8 cellular contexts compared by ENCODE assay signal in genomic region chr11:113773092-113773415, GRCh38. TPM values are rescaled to one million over a fixed set of nuclear protein-coding genes. Genes with fewer than 3 reads are reported as not detected.
DNase-seq lines count a peak whose midpoint lies in the region; ATAC-seq and TF ChIP-seq lines count a peak whose summit lies in the region.
"Had no signal": no experiment of that assay in that cellular context is flagged by ENCODE, and none has a peak within 500 bp of the region (broad histone marks: within the 10 kb centered on the region; RNA-seq: fewer than 3 reads in every experiment).

No MANE protein-coding gene starts in this region.

- peak overlapping the region; percentile 90 for H3K4me2 ChIP-seq in IMR-90 (ENCODE audit: low read depth, low read length)

- peaks cover 0 to 6% (median 5%) of the 10 kb centered on the region in 3 donors for H3K36me3 Mint-ChIP-seq in immature natural killer cell

- H3K23ac ChIP-seq in IMR-90 (ENCODE audit: low read depth, low read length): peak overlapping the region; percentile 39; the same call in 1 of the 2 replicates

- peaks cover 2% of the 10 kb centered on the region; the same call in 1 of the 2 replicates for H3K4me1 ChIP-seq in IMR-90 (ENCODE audit: control insufficient read depth, insufficient read depth, low read length)
- H3K4me1 ChIP-seq in stomach smooth muscle (ENCODE audit: control insufficient read depth, insufficient read depth, low read length): peaks cover 9% of the 10 kb centered on the region

- POLR2A ChIA-PET in IMR-90 (lab: Charles Lee; ENCODE audit: unreplicated experiment): no interaction called here

- intact Hi-C loops in IMR-90 (cut with micrococcal nuclease): loop anchor here (1.0 kb wide), 1 partner anchor 489 kb away; no protein-coding TSS in a partner anchor

- CTCF ChIA-PET in IMR-90 (lab: Yijun Ruan, JAX): interaction anchor here (0.8 to 1.2 kb wide), 2 partner anchors 27 to 1521 kb away, joined by 3 to 4 read pairs; no protein-coding TSS in a partner anchor

- H3K9me3 ChIP-seq in IMR-90 (ENCODE audit: control insufficient read depth, insufficient read depth, low read length) (no peaks in the 10 kb centered on the region), stomach smooth muscle (ENCODE audit: control insufficient read depth in 2 of 2, low read length in 2 of 2) (no peaks in the 10 kb centered on the region)

- no peak overlapping the region for H2BK20ac ChIP-seq in IMR-90 (ENCODE audit: low read depth, low read length)

- peak overlapping the region; percentile 45 to 76; a peak in 2 of 4 replicates for H4K8ac ChIP-seq in IMR-90 (ENCODE audit: low read depth in 2 of 2, low read length in 2 of 2)

- peak overlapping the region; percentile 96 to 99 (median 98) for H3K4me3 Mint-ChIP-seq in immature natural killer cell

- peak overlapping the region; percentile 54 for H3K56ac ChIP-seq in IMR-90 (ENCODE audit: extremely low read depth, insufficient read depth, low read length)

- WGBS in IMR-90 (ENCODE audit: extremely low coverage in 2 of 2, insufficient read length in 1 of 2), 2 experiments: 0% methylated on average over 5 of the region's 10 CpGs; no CpG with 5 or more reads in 1 of the 2 experiments

- peak overlapping the region; percentile 87 to 97 (median 93) for H3K27ac Mint-ChIP-seq in immature natural killer cell

- BruUV-seq in IMR-90 (replicated peaks; lab: Mats Ljungman, UMichigan): no TSS peak

- H3K36me3 ChIP-seq in IMR-90 (ENCODE audit: control insufficient read depth, insufficient read depth, low read length) (no peaks in the 10 kb centered on the region; the same call in 1 of the 2 replicates), stomach smooth muscle (ENCODE audit: control insufficient read depth in 2 of 2, insufficient read depth in 2 of 2, low read length in 2 of 2) (peaks cover 7 to 9% of the 10 kb centered on the region in 2 donors)

- ATAC-seq in IMR-90 (ENCODE audit: low read depth) (peak; percentile 52), GM21576 (IDR thresholded peaks at IDR 0.05; ENCODE audit: unreplicated experiment) (no peak)

- no peak overlapping the region for H2BK5ac ChIP-seq in IMR-90 (ENCODE audit: low read depth, low read length, poor library complexity, severe bottlenecking)

- H3K27ac ChIP-seq in IMR-90 (ENCODE audit: insufficient read depth, low read length): peak overlapping the region; percentile 72
- peak overlapping the region; percentile 29 for H3K27ac ChIP-seq in angular gyrus (ENCODE audit: low read depth, low read length)
- peak overlapping the region; percentile 76 for H3K27ac ChIP-seq in stomach smooth muscle (ENCODE audit: low read length)

- H2AK9ac ChIP-seq in IMR-90 (replicated peaks; ENCODE audit: low read depth, low read length, poor library complexity): peak overlapping the region; percentile 94

- H3K9ac ChIP-seq in IMR-90 (ENCODE audit: low read depth, low read length) (peak overlapping the region; percentile 90), stomach smooth muscle (ENCODE audit: low read length in 2 of 2) (peak overlapping the region; percentile 81 to 98)

- no peak overlapping the region for H4K5ac ChIP-seq in IMR-90 (ENCODE audit: low read depth, low read length)

- no peak for TF ChIP-seq POLR2A in IMR-90 (IDR thresholded peaks at IDR 0.05; ENCODE audit: low read depth, low read length)

- no peaks in the 10 kb centered on the region for H4K20me1 ChIP-seq in IMR-90 (ENCODE audit: insufficient read depth, low read length)

- H3K4me3 ChIP-seq in GM12875 (ENCODE audit: low read depth, low read length) (peak overlapping the region; percentile 90), IMR-90 (ENCODE audit: insufficient read depth, low read depth, low read length) (peak overlapping the region; percentile 90), stomach smooth muscle (ENCODE audit: low read length in 2 of 2) (peak overlapping the region; percentile 78 to 98)

- no peak overlapping the region for H2BK15ac ChIP-seq in IMR-90 (ENCODE audit: low read depth, low read length)

- H3K4me1 Mint-ChIP-seq in immature natural killer cell: peaks cover 24 to 36% of the 10 kb centered on the region in 2 donors

- TF ChIP-seq CTCF in GM12875 (IDR thresholded peaks at IDR 0.05; ENCODE audit: borderline replicate concordance, insufficient read depth, low read depth, low read length) (no peak), IMR-90 (conservative IDR thresholded peaks at IDR 0.05; ENCODE audit: low read depth, low read length) (no peak)

- no peaks in the 10 kb centered on the region for H3K9me3 Mint-ChIP-seq in immature natural killer cell

- H2BK120ac ChIP-seq in IMR-90 (ENCODE audit: low read depth, low read length): no peak overlapping the region

- no peaks in the 10 kb centered on the region for H3K9me1 ChIP-seq in IMR-90 (ENCODE audit: insufficient read depth, low read length)

- TF ChIP-seq RAD21 in IMR-90 (IDR thresholded peaks at IDR 0.05; ENCODE audit: low read length): no peak

- H2AK5ac ChIP-seq in IMR-90 (ENCODE audit: low read depth, low read length): no peak overlapping the region

- H3K4ac ChIP-seq in IMR-90 (ENCODE audit: low read depth, low read length): peak overlapping the region; percentile 75

- dilution Hi-C loops in IMR-90 (cut with HindIII; ENCODE audit: low sequenced_read_pairs, unreplicated experiment): no loop called here

- DNase-seq in IMR-90: peak; percentile 25
- DNase-seq in immature natural killer cell: no peak
- DNase-seq in SKM-1 (lab: John Stamatoyannopoulos, UW; ENCODE audit: unreplicated experiment): no peak

- H3K27me3 Mint-ChIP-seq in immature natural killer cell (ENCODE audit: low read depth in 3 of 3): peaks cover 2 to 12% (median 4%) of the 10 kb centered on the region in 3 donors

- H3K27me3 ChIP-seq in IMR-90 (ENCODE audit: control insufficient read depth, insufficient read depth, low read length): peaks cover 3% of the 10 kb centered on the region
- H3K27me3 ChIP-seq in stomach smooth muscle (ENCODE audit: control insufficient read depth in 1 of 2, insufficient read depth in 2 of 2, low read length in 2 of 2): no peaks in the 10 kb centered on the region

- H3K14ac ChIP-seq in IMR-90 (replicated peaks; ENCODE audit: low read depth, low read length): peak overlapping the region; percentile 85; the same call in 1 of the 2 replicates

- in situ Hi-C loops in IMR-90 (cut with MboI; ENCODE audit: low sequenced_read_pairs): no loop called here

- H4K91ac ChIP-seq in IMR-90 (ENCODE audit: insufficient read depth, low read depth, low read length): no peak overlapping the region

- peak overlapping the region; percentile 98 for H2AFZ ChIP-seq in IMR-90 (replicated peaks; ENCODE audit: low read length, poor library complexity)

- no peak overlapping the region for H3K18ac ChIP-seq in IMR-90 (ENCODE audit: low read depth, low read length)

- H3K79me1 ChIP-seq in IMR-90 (ENCODE audit: low read depth in 1 of 2, low read length in 2 of 2): peaks cover 10 to 23% of the 10 kb centered on the region in 2 experiments

TF ChIP-seq in IMR-90, 13 proteins besides CTCF, POLR2A, EP300 and RAD21:
- TF ChIP-seq MAFK (IDR thresholded peaks at IDR 0.05; ENCODE audit: low read depth, low read length): no peak
- no peak for TF ChIP-seq NFE2L2 (IDR thresholded peaks at IDR 0.05; ENCODE audit: low read depth, low read length)
- no peak for TF ChIP-seq RCOR1 (IDR thresholded peaks at IDR 0.05; ENCODE audit: insufficient replicate concordance, low read length)
- TF ChIP-seq USF2 (IDR thresholded peaks at IDR 0.05; ENCODE audit: low read depth, low read length): no peak
- no peak for TF ChIP-seq ELK1 (IDR thresholded peaks at IDR 0.05; ENCODE audit: borderline replicate concordance, low read depth, low read length)
- TF ChIP-seq CEBPB (IDR thresholded peaks at IDR 0.05; ENCODE audit: low read depth, low read length): no peak
- no peak for TF ChIP-seq CHD1 (IDR thresholded peaks at IDR 0.05; ENCODE audit: low read depth, low read length)
- no peak for TF ChIP-seq MXI1 (IDR thresholded peaks at IDR 0.05; ENCODE audit: borderline replicate concordance, low read depth, low read length)
- TF ChIP-seq SMC3 (IDR thresholded peaks at IDR 0.05; ENCODE audit: low read depth, low read length): no peak
- TF ChIP-seq FOS (IDR thresholded peaks at IDR 0.05; ENCODE audit: low read depth, low read length): no peak
- TF ChIP-seq MAZ (IDR thresholded peaks at IDR 0.05; ENCODE audit: borderline replicate concordance, low read depth, low read length): no peak
- no peak for TF ChIP-seq RFX5 (IDR thresholded peaks at IDR 0.05; ENCODE audit: low read depth, low read length)
- TF ChIP-seq BHLHE40 (IDR thresholded peaks at IDR 0.05; ENCODE audit: low read depth, low read length): no peak

RNA-seq across cellular contexts. Expression of gene ZW10, which starts 0.4 kb away (rescaled TPM):
- total RNA-seq in IMR-90 (2012; rRNA removed): 30.6 and 33.3 TPM in 2 replicates
- polyA plus RNA-seq in IMR-90 (2012; rRNA removed) (8.0 and 10.3 TPM in 2 replicates), immature natural killer cell (10 to 100 TPM in 2 of 3 donors, 1 to 10 TPM in 1; 9.2 to 13.7 (median 10.1) TPM)
- 2.0 and 2.6 TPM in 2 replicates for polyA plus RNA-seq in IMR-90 (2012; cell fraction: cytosol; rRNA removed)
- polyA plus RNA-seq in IMR-90 (2012; cell fraction: nucleus; rRNA removed; ENCODE audit: low replicate concordance): 0.86 and 5.1 TPM in 2 replicates

RNA-seq across cellular contexts. Expression of gene CLDN25, which starts 6.5 kb away (rescaled TPM):
- not detected in 2 replicates for total RNA-seq in IMR-90 (2012; rRNA removed)
- polyA plus RNA-seq in IMR-90 (2012; rRNA removed): not detected in 2 replicates
- polyA plus RNA-seq in IMR-90 (2012; cell fraction: cytosol; rRNA removed): not detected in 2 replicates
- not detected in 2 replicates for polyA plus RNA-seq in IMR-90 (2012; cell fraction: nucleus; rRNA removed; ENCODE audit: low replicate concordance)
- polyA plus RNA-seq in immature natural killer cell: not detected
- polyA plus RNA-seq: adipose tissue had no signal
